ENCODE assay signal across 13 cellular contexts in the genomic region with DNA sequence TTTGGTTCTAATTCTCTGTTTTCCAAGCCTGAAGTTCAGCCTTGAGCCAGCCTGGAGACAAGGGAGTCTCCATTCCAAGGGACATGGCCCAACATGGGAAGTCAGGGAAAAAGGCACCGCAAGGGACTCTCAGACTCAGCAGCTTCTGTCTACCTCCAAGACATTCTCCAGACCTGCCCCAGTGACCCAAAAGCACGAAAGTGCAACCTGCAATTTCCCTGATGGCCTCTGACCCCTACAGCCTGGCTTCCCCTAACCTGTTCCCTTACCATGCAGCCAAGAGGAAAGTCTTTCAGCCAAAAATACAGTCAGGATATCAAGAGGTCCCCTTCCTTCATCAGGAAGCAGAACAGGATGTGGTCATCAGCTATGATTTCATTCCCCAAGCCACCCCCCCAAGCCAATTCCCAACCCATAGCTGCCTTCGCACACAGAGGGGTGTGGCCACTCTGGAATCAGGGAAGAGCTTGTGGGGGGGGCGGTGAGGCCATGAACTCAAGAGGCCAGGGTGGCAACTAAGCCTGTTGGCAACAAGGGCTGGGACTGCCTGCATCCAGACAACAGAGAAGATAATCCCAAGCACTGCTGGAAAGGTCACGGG. TPM values are rescaled to one million over a fixed set of nuclear protein-coding genes. Genes with fewer than 3 reads are reported as not detected.
DNase-seq lines count a peak whose midpoint lies in the region; ATAC-seq and FAIRE-seq lines count a peak whose summit lies in the region.
"Had no signal": no experiment of that assay in that cellular context is flagged by ENCODE, and none has a peak within 500 bp of the region (broad histone marks: within the 10 kb centered on the region; RNA-seq: fewer than 3 reads in every experiment).

No MANE protein-coding gene starts in this region.

- H3K4me3 Mint-ChIP-seq in naive thymus-derived CD8-positive, alpha-beta T cell = no peak overlapping the region

- FAIRE-seq in HTR-8/SVneo (lab: Jason Lieb, UNC) = no peak
- FAIRE-seq: GM12891 had no signal

- peak overlapping the region in 7 of 10 donors; percentile 28 to 88 (median 68) for H3K27ac Mint-ChIP-seq in naive thymus-derived CD8-positive, alpha-beta T cell

- H3K36me3 Mint-ChIP-seq in naive thymus-derived CD8-positive, alpha-beta T cell = peaks cover 0 to 14% (median 9%) of the 10 kb centered on the region in 3 donors

- H3K4me1 Mint-ChIP-seq in naive thymus-derived CD8-positive, alpha-beta T cell = peaks cover 12 to 36% (median 33%) of the 10 kb centered on the region in 4 donors

- ATAC-seq in naive thymus-derived CD8-positive, alpha-beta T cell = no peak

- POLR2A ChIA-PET in naive thymus-derived CD8-positive, alpha-beta T cell (lab: Charles Lee) = interaction anchor here (0.8 to 2.5 kb wide), 3 partner anchors 16 to 274 kb away, joined by 3 to 15 read pairs (median 4); no protein-coding TSS in a partner anchor

- peaks cover 3 to 26% (median 11%) of the 10 kb centered on the region in 9 donors for H3K9me3 Mint-ChIP-seq in naive thymus-derived CD8-positive, alpha-beta T cell

- H3K27me3 Mint-ChIP-seq in naive thymus-derived CD8-positive, alpha-beta T cell = no peaks in the 10 kb centered on the region

- peak; percentile 16 for DNase-seq in NCI-H2029 (lab: John Stamatoyannopoulos, UW)
- DNase-seq in NCI-H2029 treated with DMSO at 0.1 percent for 48 hours (lab: John Stamatoyannopoulos, UW) = no peak
- peak; percentile 44 for DNase-seq in HTR-8/SVneo (ENCODE audit: insufficient read length, low spot score)
- DNase-seq in dermis blood vessel endothelial cell = peak; percentile 4
- DNase-seq in naive thymus-derived CD8-positive, alpha-beta T cell = no peak
- no peak for DNase-seq in putamen (ENCODE audit: low spot score)
- no peak for DNase-seq in activated CD4-positive, CD25-positive, alpha-beta regulatory T cell treated with anti-CD3 and anti-CD28 coated beads, Interleukin-2, amount 50 U/mL, for 72 hours
- DNase-seq in stimulated activated CD8-positive, alpha-beta memory T cell treated with anti-CD3 and anti-CD28 coated beads, Interleukin-4, amount 100 ng/mL, for 48 hours = no peak
- DNase-seq: effector memory CD4-positive, alpha-beta T cell; H7; NCI-H1436; SHP77 had no signal

RNA-seq across cellular contexts. Expression of a gene that starts 59.2 kb away (rescaled TPM):
- total RNA-seq in dermis blood vessel endothelial cell = 0.85 and 1.0 TPM in 2 replicates
- total RNA-seq in naive thymus-derived CD8-positive, alpha-beta T cell = 1 to 10 TPM; 9.4 to 9.8 TPM
- 1 to 10 TPM; 2.7 to 4.0 (median 3.4) TPM for polyA plus RNA-seq in naive thymus-derived CD8-positive, alpha-beta T cell

Comparison
In these comparisons a context has a peak if more than half of its experiments do, and no peak if none do; other contexts are left out.
1. DNase-seq: peak in NCI-H2029 (single experiment), HTR-8/SVneo (single experiment) and dermis blood vessel endothelial cell (single experiment); none in NCI-H2029 treated with DMSO at 0.1 percent for 48 hours (single experiment), naive thymus-derived CD8-positive, alpha-beta T cell (0 of 10), putamen (single experiment), activated CD4-positive, CD25-positive, alpha-beta regulatory T cell treated with anti-CD3 and anti-CD28 coated beads, Interleukin-2, amount 50 U/mL, for 72 hours (single experiment) and stimulated activated CD8-positive, alpha-beta memory T cell treated with anti-CD3 and anti-CD28 coated beads, Interleukin-4, amount 100 ng/mL, for 48 hours (single experiment).